In the genomic region with DNA sequence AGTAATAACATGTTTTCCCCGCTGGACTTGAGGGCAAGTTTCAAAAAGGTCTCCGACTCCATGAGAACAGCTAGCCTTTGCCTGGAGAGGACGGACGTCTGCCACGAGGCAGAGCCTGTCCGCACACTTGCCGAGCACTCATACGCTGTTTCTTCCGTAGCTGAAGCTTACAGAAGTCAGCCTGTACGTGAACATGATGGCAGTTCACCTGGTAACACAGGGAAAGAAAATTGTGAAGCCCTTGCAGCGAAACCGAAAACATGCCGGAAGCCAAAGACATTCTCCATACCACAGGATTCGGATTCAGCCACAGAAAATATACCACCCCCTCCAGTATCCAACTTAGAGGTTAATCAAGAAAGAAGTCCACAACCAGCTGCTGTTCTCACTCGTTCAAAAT, we compare ENCODE assay signal across 1 cellular context.
TF ChIP-seq lines count a peak whose summit lies in the region.

No MANE protein-coding gene starts in this region.

TF ChIP-seq in IMR-90, 13 proteins besides CTCF, POLR2A, EP300 and RAD21:
- TF ChIP-seq MAFK (IDR thresholded peaks at IDR 0.05; ENCODE audit: low read depth, low read length): no peak
- TF ChIP-seq, protein P1, sequence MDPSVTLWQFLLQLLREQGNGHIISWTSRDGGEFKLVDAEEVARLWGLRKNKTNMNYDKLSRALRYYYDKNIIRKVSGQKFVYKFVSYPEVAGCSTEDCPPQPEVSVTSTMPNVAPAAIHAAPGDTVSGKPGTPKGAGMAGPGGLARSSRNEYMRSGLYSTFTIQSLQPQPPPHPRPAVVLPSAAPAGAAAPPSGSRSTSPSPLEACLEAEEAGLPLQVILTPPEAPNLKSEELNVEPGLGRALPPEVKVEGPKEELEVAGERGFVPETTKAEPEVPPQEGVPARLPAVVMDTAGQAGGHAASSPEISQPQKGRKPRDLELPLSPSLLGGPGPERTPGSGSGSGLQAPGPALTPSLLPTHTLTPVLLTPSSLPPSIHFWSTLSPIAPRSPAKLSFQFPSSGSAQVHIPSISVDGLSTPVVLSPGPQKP (IDR thresholded peaks at IDR 0.05; ENCODE audit: borderline replicate concordance, low read depth, low read length): no peak
- TF ChIP-seq RFX5 (IDR thresholded peaks at IDR 0.05; ENCODE audit: low read depth, low read length): no peak
- TF ChIP-seq, protein P2, sequence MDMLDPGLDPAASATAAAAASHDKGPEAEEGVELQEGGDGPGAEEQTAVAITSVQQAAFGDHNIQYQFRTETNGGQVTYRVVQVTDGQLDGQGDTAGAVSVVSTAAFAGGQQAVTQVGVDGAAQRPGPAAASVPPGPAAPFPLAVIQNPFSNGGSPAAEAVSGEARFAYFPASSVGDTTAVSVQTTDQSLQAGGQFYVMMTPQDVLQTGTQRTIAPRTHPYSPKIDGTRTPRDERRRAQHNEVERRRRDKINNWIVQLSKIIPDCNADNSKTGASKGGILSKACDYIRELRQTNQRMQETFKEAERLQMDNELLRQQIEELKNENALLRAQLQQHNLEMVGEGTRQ (IDR thresholded peaks at IDR 0.05; ENCODE audit: low read depth, low read length): no peak
- TF ChIP-seq RCOR1 (IDR thresholded peaks at IDR 0.05; ENCODE audit: insufficient replicate concordance, low read length): no peak
- TF ChIP-seq MXI1 (IDR thresholded peaks at IDR 0.05; ENCODE audit: borderline replicate concordance, low read depth, low read length): no peak
- TF ChIP-seq BHLHE40 (IDR thresholded peaks at IDR 0.05; ENCODE audit: low read depth, low read length): no peak
- TF ChIP-seq CHD1 (IDR thresholded peaks at IDR 0.05; ENCODE audit: low read depth, low read length): no peak
- TF ChIP-seq FOS (IDR thresholded peaks at IDR 0.05; ENCODE audit: low read depth, low read length): no peak
- no peak for TF ChIP-seq MAZ (IDR thresholded peaks at IDR 0.05; ENCODE audit: borderline replicate concordance, low read depth, low read length)
